ENCODE assay signal across 13 cellular contexts in genomic region chr1:212040629-212041028, GRCh38. TPM values are rescaled to one million over a fixed set of nuclear protein-coding genes. Genes with fewer than 3 reads are reported as not detected.
DNase-seq lines count a peak whose midpoint lies in the region; ATAC-seq and TF ChIP-seq lines count a peak whose summit lies in the region.
"Had no signal": no experiment of that assay in that cellular context is flagged by ENCODE, and none has a peak within 500 bp of the region (broad histone marks: within the 10 kb centered on the region; RNA-seq: fewer than 3 reads in every experiment).

No MANE protein-coding gene starts in this region.

- H3K9me3 ChIP-seq in KOPT-K1 (ENCODE audit: insufficient read depth, low read length, poor library complexity, severe bottlenecking), result no peaks in the 10 kb centered on the region
- no peaks in the 10 kb centered on the region for H3K9me3 ChIP-seq in osteoblast (ENCODE audit: low read depth, low read length)
- H3K9me3 ChIP-seq in transverse colon, result no peaks in the 10 kb centered on the region

- in situ Hi-C loops in transverse colon (cut with MboI; ENCODE audit: low pct_ligation_motif_present in 1 of 4, low pct_unique_long_range_greater_than_20kb in 1 of 4, low sequenced_read_pairs in 3 of 4), result no loop called here

- ATAC-seq in activated naive CD8-positive, alpha-beta T cell treated with anti-CD3 and anti-CD28 coated beads, Interleukin-2, amount 50 U/mL, for 24 hours, result no peak

- H3K27ac ChIP-seq in KOPT-K1 (ENCODE audit: low read depth, low read length, poor library complexity, severe bottlenecking) (peak overlapping the region; percentile 52), osteoblast (ENCODE audit: low read depth, low read length) (peak overlapping the region; percentile 0), transverse colon (no peak overlapping the region)
- H3K27ac ChIP-seq: brain microvascular endothelial cell had no signal

- no peak for TF ChIP-seq POLR2A in transverse colon (IDR thresholded peaks at IDR 0.05)

- POLR2A ChIA-PET in activated CD4-positive, alpha-beta T cell treated with anti-CD3 and anti-CD28 coated beads, Interleukin-2, amount 10 ng/mL, durations not matched to agents 7 days and 5 days (lab: Charles Lee), result no interaction called here

- H3K27me3 Mint-ChIP-seq in activated CD4-positive, alpha-beta T cell treated with anti-CD3 and anti-CD28 coated beads, Interleukin-2, amount 10 ng/mL, durations not matched to agents 7 days and 5 days, result no peaks in the 10 kb centered on the region
- no peaks in the 10 kb centered on the region for H3K27me3 Mint-ChIP-seq in activated naive CD8-positive, alpha-beta T cell treated with anti-CD3 and anti-CD28 coated beads, Interleukin-2, amount 50 U/mL, for 24 hours

- no peaks in the 10 kb centered on the region for H3K27me3 ChIP-seq in osteoblast (ENCODE audit: insufficient read depth, low read length)
- no peaks in the 10 kb centered on the region for H3K27me3 ChIP-seq in transverse colon
- H3K27me3 ChIP-seq: brain microvascular endothelial cell had no signal

- H3K4me3 ChIP-seq in osteoblast (ENCODE audit: insufficient read depth, low read length), result peak overlapping the region; percentile 20
- H3K4me3 ChIP-seq in transverse colon, result no peak overlapping the region

- no peak for DNase-seq in activated CD4-positive, alpha-beta T cell treated with anti-CD3 and anti-CD28 coated beads, Interleukin-2, amount 10 ng/mL, durations not matched to agents 7 days and 5 days
- DNase-seq in activated CD4-positive, alpha-beta T cell treated with anti-CD3 and anti-CD28 coated beads, Interleukin-2, amount 50 U/mL, for 1 hour, result no peak
- no peak for DNase-seq in activated naive CD8-positive, alpha-beta T cell treated with anti-CD3 and anti-CD28 coated beads, Interleukin-2, amount 50 U/mL, for 24 hours
- no peak for DNase-seq in osteoblast (ENCODE audit: insufficient read length, low spot score, missing footprints)
- no peak for DNase-seq in transverse colon
- no peak for DNase-seq in NCI-H524 (lab: John Stamatoyannopoulos, UW)
- no peak for DNase-seq in stimulated activated CD4-positive, alpha-beta T cell treated with anti-CD3 and anti-CD28 coated beads, Interleukin-4, amount 100 ng/mL, for 4 hours
- DNase-seq: activated CD4-positive, alpha-beta T cell treated with anti-CD3 and anti-CD28 coated beads, Interleukin-2, amount 50 U/mL, for 4 hours; brain microvascular endothelial cell; NCI-H2081 treated with DMSO at 0.1 percent for 48 hours; nucleus accumbens; stimulated activated CD4-positive, alpha-beta T cell treated with anti-CD3 and anti-CD28 coated beads, Interleukin-1b, Interleukin-23, amount 100 ng/mL, for 48 hours had no signal

- 68 to 74% methylated on average over 4 of the region's 4 CpGs for WGBS in transverse colon (ENCODE audit: low coverage in 1 of 2), 2 donors

- TF ChIP-seq CTCF in osteoblast (IDR thresholded peaks at IDR 0.05; ENCODE audit: extremely low read depth, low read depth, low read length) (no peak), transverse colon (IDR thresholded peaks at IDR 0.05) (no peak)

- peak overlapping the region; percentile 37 for H3K27ac Mint-ChIP-seq in activated CD4-positive, alpha-beta T cell treated with anti-CD3 and anti-CD28 coated beads, Interleukin-2, amount 10 ng/mL, durations not matched to agents 7 days and 5 days
- no peak overlapping the region for H3K27ac Mint-ChIP-seq in activated naive CD8-positive, alpha-beta T cell treated with anti-CD3 and anti-CD28 coated beads, Interleukin-2, amount 50 U/mL, for 24 hours

- H4K20me1 ChIP-seq in osteoblast (ENCODE audit: insufficient read depth, low read length), result no peaks in the 10 kb centered on the region

- H3K4me1 Mint-ChIP-seq in activated CD4-positive, alpha-beta T cell treated with anti-CD3 and anti-CD28 coated beads, Interleukin-2, amount 10 ng/mL, durations not matched to agents 7 days and 5 days, result peaks cover 49% of the 10 kb centered on the region
- peaks cover 35% of the 10 kb centered on the region for H3K4me1 Mint-ChIP-seq in activated naive CD8-positive, alpha-beta T cell treated with anti-CD3 and anti-CD28 coated beads, Interleukin-2, amount 50 U/mL, for 24 hours

- H3K79me2 ChIP-seq in osteoblast (ENCODE audit: insufficient read depth, low read length), result peaks cover 72% of the 10 kb centered on the region

- intact Hi-C loops in transverse colon (cut with DNase I; ENCODE audit: low total_unique reads), result no loop called here

- peaks cover 41% of the 10 kb centered on the region for H3K36me3 Mint-ChIP-seq in activated CD4-positive, alpha-beta T cell treated with anti-CD3 and anti-CD28 coated beads, Interleukin-2, amount 10 ng/mL, durations not matched to agents 7 days and 5 days (ENCODE audit: low read depth)
- peaks cover 77% of the 10 kb centered on the region for H3K36me3 Mint-ChIP-seq in activated naive CD8-positive, alpha-beta T cell treated with anti-CD3 and anti-CD28 coated beads, Interleukin-2, amount 50 U/mL, for 24 hours (ENCODE audit: low read depth)

- peaks cover 83% of the 10 kb centered on the region for H3K36me3 ChIP-seq in KOPT-K1 (ENCODE audit: insufficient read depth, low read length)
- H3K36me3 ChIP-seq in osteoblast (ENCODE audit: insufficient read depth, low read length), result no peaks in the 10 kb centered on the region
- no peaks in the 10 kb centered on the region for H3K36me3 ChIP-seq in transverse colon
- H3K36me3 ChIP-seq: brain microvascular endothelial cell had no signal

- no peaks in the 10 kb centered on the region for H3K9me3 Mint-ChIP-seq in activated CD4-positive, alpha-beta T cell treated with anti-CD3 and anti-CD28 coated beads, Interleukin-2, amount 10 ng/mL, durations not matched to agents 7 days and 5 days
- no peaks in the 10 kb centered on the region for H3K9me3 Mint-ChIP-seq in activated naive CD8-positive, alpha-beta T cell treated with anti-CD3 and anti-CD28 coated beads, Interleukin-2, amount 50 U/mL, for 24 hours

- H3K4me1 ChIP-seq in osteoblast (ENCODE audit: insufficient read depth, low read length), result peaks cover 41% of the 10 kb centered on the region
- peaks cover 3 to 11% (median 6%) of the 10 kb centered on the region in 4 donors for H3K4me1 ChIP-seq in transverse colon

- CTCF ChIA-PET in activated CD4-positive, alpha-beta T cell treated with anti-CD3 and anti-CD28 coated beads, Interleukin-2, amount 10 ng/mL, durations not matched to agents 7 days and 5 days (lab: Charles Lee), result interaction anchor here (0.5 to 1.7 kb wide), 3 partner anchors 12 to 415 kb away, joined by 4 to 6 read pairs (median 4); no protein-coding TSS in a partner anchor

- H3K4me3 Mint-ChIP-seq in activated CD4-positive, alpha-beta T cell treated with anti-CD3 and anti-CD28 coated beads, Interleukin-2, amount 10 ng/mL, durations not matched to agents 7 days and 5 days, result peak overlapping the region; percentile 21
- H3K4me3 Mint-ChIP-seq in activated naive CD8-positive, alpha-beta T cell treated with anti-CD3 and anti-CD28 coated beads, Interleukin-2, amount 50 U/mL, for 24 hours, result peak overlapping the region; percentile 30

- peak overlapping the region; percentile 77 for H2AFZ ChIP-seq in osteoblast (ENCODE audit: low read length)

- H3K4me2 ChIP-seq in osteoblast (ENCODE audit: insufficient read depth, low read length), result peak overlapping the region; percentile 54

- no peak for TF ChIP-seq EP300 in transverse colon (IDR thresholded peaks at IDR 0.05; ENCODE audit: low read depth)

RNA-seq across cellular contexts. Expression of gene DTL, which starts 5.1 kb away (rescaled TPM):
- 10 to 100 TPM; 64.9 to 72.1 TPM for total RNA-seq in activated CD4-positive, alpha-beta T cell treated with anti-CD3 and anti-CD28 coated beads, Interleukin-2, amount 10 ng/mL, durations not matched to agents 7 days and 5 days
- total RNA-seq in osteoblast (2.9 and 3.2 TPM in 2 replicates), transverse colon (1 to 10 TPM in 2 of 4 donors, under 1 TPM in 1, not detected in 1; 0.16 to 5.0 (median 3.3) TPM)

RNA-seq across cellular contexts. Expression of gene INTS7, which starts 5.3 kb away (rescaled TPM):
- 10 to 100 TPM; 29.9 to 34.8 TPM for total RNA-seq in activated CD4-positive, alpha-beta T cell treated with anti-CD3 and anti-CD28 coated beads, Interleukin-2, amount 10 ng/mL, durations not matched to agents 7 days and 5 days
- total RNA-seq in osteoblast, result 20.3 and 21.5 TPM in 2 replicates
- 1 to 10 TPM; 7.1 to 10.0 (median 9.5) TPM for total RNA-seq in transverse colon

Comparison
In these comparisons a context has a peak if more than half of its experiments do, and no peak if none do; other contexts are left out.
1. H3K27ac ChIP-seq: peak in KOPT-K1 (single experiment) and osteoblast (single experiment); none in transverse colon (0 of 4).
2. RNA of gene DTL, which starts 5.1 kb away (total RNA-seq): 64.9 to 72.1 TPM in activated CD4-positive, alpha-beta T cell treated with anti-CD3 and anti-CD28 coated beads, Interleukin-2, amount 10 ng/mL, durations not matched to agents 7 days and 5 days; 0.16 to 5.0 TPM in transverse colon and 2.9 to 3.2 TPM in osteoblast; every median in the first group is over 10 times any median in the second.